25 cellular contexts compared by ENCODE assay signal in the genomic region with DNA sequence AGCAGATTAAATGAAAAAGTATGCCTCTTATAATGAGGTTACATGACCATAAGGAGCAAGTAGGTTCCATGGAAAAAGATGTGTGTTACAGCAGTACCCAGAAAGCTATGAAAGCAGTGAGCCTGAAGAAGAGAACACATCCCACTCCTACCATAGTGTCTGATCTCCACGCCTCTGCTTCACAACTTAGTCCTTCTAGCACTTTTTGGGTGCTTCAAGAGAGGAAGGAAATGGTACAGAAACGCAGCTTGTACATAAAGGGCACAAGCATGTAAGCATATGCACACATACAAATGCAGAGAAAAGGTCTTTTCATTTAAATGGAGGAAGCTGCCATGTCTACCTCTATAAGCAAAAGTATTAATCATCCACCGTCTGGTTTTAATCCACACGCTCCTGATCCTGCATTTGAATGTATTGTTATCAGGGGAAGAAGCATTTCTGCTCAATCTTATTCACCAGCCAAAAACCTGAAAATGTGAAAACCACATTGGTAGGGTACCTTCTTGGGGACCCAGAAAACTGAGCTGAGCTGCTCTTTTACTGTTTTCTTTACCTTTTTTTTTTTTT.
"Had no signal": no experiment of that assay in that cellular context is flagged by ENCODE, and none has a peak within 500 bp of the region (broad histone marks: within the 10 kb centered on the region; RNA-seq: fewer than 3 reads in every experiment).

No MANE protein-coding gene starts in this region.

- H3K4me3 Mint-ChIP-seq: activated CD4-positive, alpha-beta memory T cell treated with anti-CD3 and anti-CD28 coated beads, Interleukin-2, amount 10 ng/mL, durations not matched to agents 7 days and 5 days; activated CD4-positive, alpha-beta T cell treated with anti-CD3 and anti-CD28 coated beads for 36 hours; central memory CD8-positive, alpha-beta T cell; memory B cell; naive B cell; stimulated activated naive CD8-positive, alpha-beta T cell treated with anti-CD3 and anti-CD28 coated beads, Interleukin-15, Interleukin-2, amounts not matched to agents 100 ng/mL and 50 ng/mL, for 24 hours had no signal

- H3K9me3 Mint-ChIP-seq: activated CD4-positive, alpha-beta memory T cell treated with anti-CD3 and anti-CD28 coated beads, Interleukin-2, amount 10 ng/mL, durations not matched to agents 7 days and 5 days; central memory CD8-positive, alpha-beta T cell; memory B cell; naive B cell; stimulated activated naive CD8-positive, alpha-beta T cell treated with anti-CD3 and anti-CD28 coated beads, Interleukin-15, Interleukin-2, amounts not matched to agents 100 ng/mL and 50 ng/mL, for 24 hours had no signal

- H3K4me1 ChIP-seq: colonic mucosa, pancreas had no signal

- H3K36me3 ChIP-seq: colonic mucosa, pancreas had no signal

- H3K27ac Mint-ChIP-seq: activated CD4-positive, alpha-beta memory T cell treated with anti-CD3 and anti-CD28 coated beads, Interleukin-2, amount 10 ng/mL, durations not matched to agents 7 days and 5 days; activated CD4-positive, alpha-beta T cell treated with anti-CD3 and anti-CD28 coated beads for 36 hours; memory B cell; stimulated activated naive CD8-positive, alpha-beta T cell treated with anti-CD3 and anti-CD28 coated beads, Interleukin-15, Interleukin-2, amounts not matched to agents 100 ng/mL and 50 ng/mL, for 24 hours had no signal

- H3K4me1 Mint-ChIP-seq: central memory CD8-positive, alpha-beta T cell; memory B cell had no signal

- H3K27me3 ChIP-seq: colonic mucosa, gastroesophageal sphincter, heart left ventricle, neutrophil, pancreas, right lobe of liver, transverse colon, vagina had no signal

- H3K27ac ChIP-seq: colonic mucosa, gastroesophageal sphincter, neutrophil, pancreas, right lobe of liver had no signal

- H3K9me3 ChIP-seq: colonic mucosa, gastroesophageal sphincter, heart left ventricle, mucosa of descending colon, neutrophil, pancreas, right lobe of liver, transverse colon, vagina had no signal

- H3K4me3 ChIP-seq: colonic mucosa, gastroesophageal sphincter, heart left ventricle, mucosa of descending colon, pancreas, right lobe of liver, transverse colon, vagina had no signal

- DNase-seq: activated CD4-positive, alpha-beta memory T cell treated with anti-CD3 and anti-CD28 coated beads, Interleukin-2, amount 10 ng/mL, durations not matched to agents 7 days and 5 days; activated CD4-positive, alpha-beta T cell treated with anti-CD3 and anti-CD28 coated beads for 36 hours; activated effector memory CD4-positive, alpha-beta T cell treated with anti-CD3 and anti-CD28 coated beads, Interleukin-2, amount 50 U/mL, for 16 hours; activated naive CD4-positive, alpha-beta T cell treated with anti-CD3 and anti-CD28 coated beads, Interleukin-2, amount 50 U/mL, for 16 hours; activated T-cell treated with anti-CD3 and anti-CD28 coated beads, Interleukin-2, amount 50 U/mL, for 48 hours; aorta; colonic mucosa; heart left ventricle; kidney glomerular epithelial cell; left ventricle myocardium superior; mucosa of descending colon; naive B cell; pancreas; small intestine; stimulated activated CD4-positive, alpha-beta T cell treated with anti-CD3 and anti-CD28 coated beads, Interleukin-15, amount 100 ng/mL, for 24 hours; stimulated activated CD4-positive, alpha-beta T cell treated with anti-CD3 and anti-CD28 coated beads, Interleukin-2, amount 100 ng/mL, for 48 hours; T-helper 2 cell; transverse colon had no signal

- H3K27me3 Mint-ChIP-seq: activated CD4-positive, alpha-beta memory T cell treated with anti-CD3 and anti-CD28 coated beads, Interleukin-2, amount 10 ng/mL, durations not matched to agents 7 days and 5 days; activated CD4-positive, alpha-beta T cell treated with anti-CD3 and anti-CD28 coated beads for 36 hours; central memory CD8-positive, alpha-beta T cell; memory B cell; naive B cell; stimulated activated naive CD8-positive, alpha-beta T cell treated with anti-CD3 and anti-CD28 coated beads, Interleukin-15, Interleukin-2, amounts not matched to agents 100 ng/mL and 50 ng/mL, for 24 hours had no signal

- FAIRE-seq: pancreas, small intestine had no signal

- ATAC-seq: activated CD4-positive, alpha-beta T cell treated with anti-CD3 and anti-CD28 coated beads for 36 hours; gastroesophageal sphincter; heart left ventricle; left ventricle myocardium superior; mucosa of descending colon; pancreas; right lobe of liver had no signal
